ENCODE assay signal across 9 cellular contexts in genomic region chr11:111417011-111417765, GRCh38. TPM values are rescaled to one million over a fixed set of nuclear protein-coding genes. Genes with fewer than 3 reads are reported as not detected.
A peak's percentile ranks its signal among the peaks of the same experiment; 100 is the strongest.
DNase-seq lines count a peak whose midpoint lies in the region; ATAC-seq and TF ChIP-seq lines count a peak whose summit lies in the region.
"Had no signal": no experiment of that assay in that cellular context is flagged by ENCODE, and none has a peak within 500 bp of the region (broad histone marks: within the 10 kb centered on the region; RNA-seq: fewer than 3 reads in every experiment).

No MANE protein-coding gene starts in this region.

- H3K9ac ChIP-seq in KMS-11, result peak overlapping the region; percentile 79
- H3K9ac ChIP-seq in colonic mucosa (ENCODE audit: low read depth in 2 of 2, low read length in 2 of 2), result no peak overlapping the region

- TF ChIP-seq EP300 in ovary (IDR thresholded peaks at IDR 0.05), result no peak

- peak overlapping the region; percentile 5; the same call in 1 of the 2 replicates for H2AFZ ChIP-seq in KMS-11 (ENCODE audit: low read depth)

- peak overlapping the region; percentile 92 for H3K4me2 ChIP-seq in KMS-11

- intact Hi-C loops in colonic mucosa (cut with DNase I), result no loop called here
- intact Hi-C loops in posterior cingulate gyrus (cut with DNase I), result no loop called here
- intact Hi-C loops in ovary (cut with DNase I), result loop anchor here in 1 of 4 donors (5.0 kb wide), 1 partner anchor 120 kb away; the partner anchor contains the start of gene POU2AF3

- no peaks in the 10 kb centered on the region for H3K27me3 ChIP-seq in KMS-11 (ENCODE audit: insufficient read depth, low read depth)
- H3K27me3 ChIP-seq in colonic mucosa, result no peaks in the 10 kb centered on the region
- H3K27me3 ChIP-seq in ovary, result no peaks in the 10 kb centered on the region
- H3K27me3 ChIP-seq: gastrocnemius medialis had no signal

- TF ChIP-seq CTCF in KMS-11 (conservative IDR thresholded peaks at IDR 0.05; ENCODE audit: low read depth, low read length) (no peak), colonic mucosa (IDR thresholded peaks at IDR 0.05) (no peak), ovary (IDR thresholded peaks at IDR 0.05) (no peak)

- ATAC-seq in GM18499 (IDR thresholded peaks at IDR 0.05; ENCODE audit: insufficient read depth, unreplicated experiment) (peak; percentile 43), GM21515 (IDR thresholded peaks at IDR 0.05; ENCODE audit: unreplicated experiment) (peak; percentile 61)

- H3K4me3 ChIP-seq in KMS-11 (IDR thresholded peaks at IDR 0.05; ENCODE audit: insufficient read depth, low read depth, low read length) (no peak overlapping the region), colonic mucosa (no peak overlapping the region), ovary (no peak overlapping the region)
- H3K4me3 ChIP-seq: gastrocnemius medialis had no signal

- DNase-seq in colonic mucosa (no peak), posterior cingulate gyrus (no peak), NCI-H1092 treated with DMSO at 0.1 percent for 48 hours (lab: John Stamatoyannopoulos, UW) (no peak), ovary (no peak)
- peak; percentile 45 for DNase-seq in stimulated activated CD4-positive, alpha-beta T cell treated with anti-CD3 and anti-CD28 coated beads, Interleukin-4, amount 100 ng/mL, for 1 hour

- H3K27ac ChIP-seq in KMS-11 (peak overlapping the region; percentile 99), colonic mucosa (peak overlapping the region; percentile 25), ovary (peak overlapping the region in 1 of 2 donors; percentile 36)

- H4K20me1 ChIP-seq in KMS-11 (ENCODE audit: insufficient read depth), result no peaks in the 10 kb centered on the region

- TF ChIP-seq POLR2A in ovary (IDR thresholded peaks at IDR 0.05), result no peak

- H3K36me3 ChIP-seq in KMS-11 (ENCODE audit: insufficient read depth) (no peaks in the 10 kb centered on the region), colonic mucosa (no peaks in the 10 kb centered on the region), ovary (no peaks in the 10 kb centered on the region)
- H3K36me3 ChIP-seq: gastrocnemius medialis had no signal

- H3K4me1 ChIP-seq in KMS-11 (ENCODE audit: low read depth, poor library complexity, severe bottlenecking) (peaks cover 98% of the 10 kb centered on the region), colonic mucosa (no peaks in the 10 kb centered on the region), ovary (ENCODE audit: insufficient read depth) (peaks cover 24% of the 10 kb centered on the region)

- H3K79me2 ChIP-seq in KMS-11 (ENCODE audit: insufficient read depth, low read depth), result no peaks in the 10 kb centered on the region

- WGBS in ovary, 3 donors, result 19 to 34% (median 28%) methylated on average over 8 of the region's 8 CpGs

- no peaks in the 10 kb centered on the region for H3K9me3 ChIP-seq in colonic mucosa
- no peaks in the 10 kb centered on the region for H3K9me3 ChIP-seq in ovary
- H3K9me3 ChIP-seq: gastrocnemius medialis had no signal

RNA-seq across cellular contexts. Expression of gene POU2AF1, which starts 38.1 kb away (rescaled TPM):
- total RNA-seq in colonic mucosa (1 to 10 TPM; 3.1 to 3.7 TPM), ovary (1 to 10 TPM in 3 of 7 donors, under 1 TPM in 4; 0.48 to 4.1 (median 0.83) TPM)
- polyA plus RNA-seq in ovary, result 1 to 10 TPM in 1 of 2 donors, under 1 TPM in 1; 0.29 to 1.2 TPM
